In genomic region chr1:200427744-200428143, GRCh38 we compare ENCODE assay signal across 13 cellular contexts.
"Had no signal": no experiment of that assay in that cellular context is flagged by ENCODE, and none has a peak within 500 bp of the region (broad histone marks: within the 10 kb centered on the region; RNA-seq: fewer than 3 reads in every experiment).

No MANE protein-coding gene starts in this region.

- DNase-seq: activated CD4-positive, alpha-beta T cell treated with anti-CD3 and anti-CD28 coated beads for 1 hour; activated CD4-positive, alpha-beta T cell treated with anti-CD3 and anti-CD28 coated beads, Interleukin-2, amount 50 U/mL, for 4 hours; activated effector memory CD4-positive, alpha-beta T cell treated with anti-CD3 and anti-CD28 coated beads, Interleukin-2, amount 50 U/mL, for 16 hours; activated T-cell treated with anti-CD3 and anti-CD28 coated beads, Interleukin-2, amount 50 U/mL, for 24 hours; adrenal gland; esophagus squamous epithelium; left lung; nucleus accumbens; stimulated activated CD4-positive, alpha-beta T cell treated with anti-CD3 and anti-CD28 coated beads, Interleukin-2, amount 100 ng/mL, for 48 hours; T-helper 2 cell had no signal

- H3K4me1 ChIP-seq: esophagus squamous epithelium had no signal

- H3K36me3 ChIP-seq: adrenal gland, esophagus squamous epithelium, left lung had no signal

- H3K4me3 ChIP-seq: adrenal gland, esophagus squamous epithelium, hepatocyte, left lung had no signal

- ATAC-seq: left lung had no signal

- H3K4me2 ChIP-seq: hepatocyte had no signal

- H3K27ac ChIP-seq: adrenal gland, esophagus squamous epithelium, hepatocyte, left lung had no signal

- H3K9me3 ChIP-seq: adrenal gland, esophagus squamous epithelium, left lung had no signal

- FAIRE-seq: colon, keratinocyte had no signal

- H2AFZ ChIP-seq: hepatocyte had no signal

- H3K79me2 ChIP-seq: hepatocyte had no signal

- H3K27me3 ChIP-seq: adrenal gland, esophagus squamous epithelium, hepatocyte, left lung had no signal
